ENCODE assay signal across 21 cellular contexts in the genomic region with DNA sequence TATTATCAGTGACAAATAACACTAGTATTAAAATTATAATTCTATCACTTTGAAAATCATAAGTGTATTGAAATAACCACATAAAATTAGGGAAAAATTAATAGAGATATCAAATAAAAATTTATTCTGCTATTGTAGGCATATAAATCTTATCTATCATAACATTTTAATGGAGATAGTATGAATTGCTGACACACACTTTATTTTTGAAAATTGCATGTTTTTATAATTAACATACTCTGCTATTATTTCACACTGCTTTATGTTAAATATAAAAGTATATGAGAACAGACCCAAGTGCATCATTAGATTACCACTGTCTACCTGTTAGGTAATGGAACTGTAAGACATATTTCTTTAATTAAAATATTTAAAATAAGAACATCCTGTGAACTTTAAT.
DNase-seq lines count a peak whose midpoint lies in the region; ATAC-seq, FAIRE-seq and TF ChIP-seq lines count a peak whose summit lies in the region.
"Had no signal": no experiment of that assay in that cellular context is flagged by ENCODE, and none has a peak within 500 bp of the region (broad histone marks: within the 10 kb centered on the region; RNA-seq: fewer than 3 reads in every experiment).

No MANE protein-coding gene starts in this region.

- H4K8ac ChIP-seq in IMR-90 (ENCODE audit: low read depth in 2 of 2, low read length in 2 of 2): no peak overlapping the region

- H4K91ac ChIP-seq in IMR-90 (ENCODE audit: insufficient read depth, low read depth, low read length): no peak overlapping the region

- no peak overlapping the region for H2BK20ac ChIP-seq in IMR-90 (ENCODE audit: low read depth, low read length)

- no peaks in the 10 kb centered on the region for H3F3A ChIP-seq in PC-3 (ENCODE audit: low read length, unreplicated experiment)

- no peaks in the 10 kb centered on the region for H3K9me3 ChIP-seq in HepG2 (ENCODE audit: low read length)
- H3K9me3 ChIP-seq in right lobe of liver: no peaks in the 10 kb centered on the region
- H3K9me3 ChIP-seq in IMR-90 (ENCODE audit: control insufficient read depth, insufficient read depth, low read length): no peaks in the 10 kb centered on the region
- H3K9me3 ChIP-seq in PC-3 (ENCODE audit: low read length): no peaks in the 10 kb centered on the region
- H3K9me3 ChIP-seq: BLaER1 treated with 17β-estradiol and CSF1 and Interleukin-3, amounts not matched to agents 10 nM and 100 nM; Caco-2 had no signal

- TF ChIP-seq RAD21 in HepG2 (CRISPR knock-in tag; IDR thresholded peaks at IDR 0.05) (no peak), IMR-90 (IDR thresholded peaks at IDR 0.05; ENCODE audit: low read length) (no peak)

- H2BK5ac ChIP-seq in IMR-90 (ENCODE audit: low read depth, low read length, poor library complexity, severe bottlenecking): no peak overlapping the region

- BruUV-seq in HepG2 (replicated peaks; lab: Mats Ljungman, UMichigan) (no TSS peak), IMR-90 (replicated peaks; lab: Mats Ljungman, UMichigan) (no TSS peak), PC-3 (replicated peaks; lab: Mats Ljungman, UMichigan) (no TSS peak)

- TF ChIP-seq CTCF in HepG2 (CRISPR knock-in tag; IDR thresholded peaks at IDR 0.05): no peak
- TF ChIP-seq CTCF in right lobe of liver (IDR thresholded peaks at IDR 0.05): no peak
- no peak for TF ChIP-seq CTCF in IMR-90 (conservative IDR thresholded peaks at IDR 0.05; ENCODE audit: low read depth, low read length)
- TF ChIP-seq CTCF in PC-3 (conservative IDR thresholded peaks at IDR 0.05; ENCODE audit: low read depth, low read length): no peak

- no peak overlapping the region for H3K18ac ChIP-seq in IMR-90 (ENCODE audit: low read depth, low read length)

- H2BK120ac ChIP-seq in IMR-90 (ENCODE audit: low read depth, low read length): no peak overlapping the region

- H2AFZ ChIP-seq in HepG2 (ENCODE audit: low read length) (no peak overlapping the region), IMR-90 (replicated peaks; ENCODE audit: low read length, poor library complexity) (no peak overlapping the region), PC-3 (ENCODE audit: low read length) (no peak overlapping the region)

- no peak overlapping the region for H2AK9ac ChIP-seq in IMR-90 (replicated peaks; ENCODE audit: low read depth, low read length, poor library complexity)

- H3K23ac ChIP-seq in IMR-90 (ENCODE audit: low read depth, low read length): no peak overlapping the region

- H3K4me3 ChIP-seq in HepG2 (replicated peaks in 1 of 3; ENCODE audit: insufficient read depth in 1 of 3, low read depth in 2 of 3, low read length in 3 of 3) (no peak overlapping the region), right lobe of liver (no peak overlapping the region), IMR-90 (ENCODE audit: insufficient read depth, low read depth, low read length) (no peak overlapping the region), PC-3 (ENCODE audit: low read length) (no peak overlapping the region)
- H3K4me3 ChIP-seq: BLaER1 treated with 17β-estradiol and CSF1 and Interleukin-3, amounts not matched to agents 10 nM and 100 nM had no signal

- H4K20me1 ChIP-seq in HepG2 (ENCODE audit: insufficient read depth, low read length) (no peaks in the 10 kb centered on the region), IMR-90 (ENCODE audit: insufficient read depth, low read length) (no peaks in the 10 kb centered on the region), PC-3 (ENCODE audit: low read length) (no peaks in the 10 kb centered on the region)
- H4K20me1 ChIP-seq: BLaER1 treated with 17β-estradiol and CSF1 and Interleukin-3, amounts not matched to agents 10 nM and 100 nM had no signal

- H3K4ac ChIP-seq in IMR-90 (ENCODE audit: low read depth, low read length): no peak overlapping the region

- H3K4me1 ChIP-seq in HepG2 (ENCODE audit: insufficient read depth, low read length) (no peaks in the 10 kb centered on the region), right lobe of liver (no peaks in the 10 kb centered on the region), IMR-90 (ENCODE audit: control insufficient read depth, insufficient read depth, low read length) (no peaks in the 10 kb centered on the region), PC-3 (ENCODE audit: insufficient read depth, low read length) (no peaks in the 10 kb centered on the region)
- H3K4me1 ChIP-seq: BLaER1 treated with 17β-estradiol and CSF1 and Interleukin-3, amounts not matched to agents 10 nM and 100 nM; Caco-2 had no signal

- H3K9ac ChIP-seq in HepG2 (ENCODE audit: insufficient read depth, low read depth, low read length) (no peak overlapping the region), IMR-90 (ENCODE audit: low read depth, low read length) (no peak overlapping the region), PC-3 (ENCODE audit: low read length) (no peak overlapping the region)
- H3K9ac ChIP-seq: BLaER1 treated with 17β-estradiol and CSF1 and Interleukin-3, amounts not matched to agents 10 nM and 100 nM had no signal

- ATAC-seq in HepG2 (no peak), right lobe of liver (no peak), IMR-90 (ENCODE audit: low read depth) (no peak), PC-3 (no peak)
- ATAC-seq: CD8-positive, alpha-beta T cell had no signal

- no peak for DNase-seq in HepG2 (ENCODE audit: low spot score)
- no peak for DNase-seq in right lobe of liver
- DNase-seq in IMR-90: no peak
- no peak for DNase-seq in NCI-H226
- no peak for DNase-seq in NCI-H1417 (lab: John Stamatoyannopoulos, UW)
- no peak for DNase-seq in PC-3
- DNase-seq: AML-193; Caco-2; Calu3; CD4-positive, alpha-beta T cell; CD8-positive, alpha-beta T cell; DMS79 treated with DMSO at 0.1 percent for 48 hours; GF-D8 had no signal

- H3K79me1 ChIP-seq in IMR-90 (ENCODE audit: low read depth in 1 of 2, low read length in 2 of 2): no peaks in the 10 kb centered on the region

- TF ChIP-seq POLR2A in HepG2 (IDR thresholded peaks at IDR 0.05; ENCODE audit: insufficient read depth in 1 of 2, low read depth in 2 of 2, low read length in 2 of 2) (no peak), right lobe of liver (IDR thresholded peaks at IDR 0.05) (no peak), IMR-90 (IDR thresholded peaks at IDR 0.05; ENCODE audit: low read depth, low read length) (no peak)

- H3K79me2 ChIP-seq in HepG2 (ENCODE audit: insufficient read depth, low read length) (no peaks in the 10 kb centered on the region), PC-3 (ENCODE audit: low read length) (no peaks in the 10 kb centered on the region)

- no peak overlapping the region for H2AK5ac ChIP-seq in IMR-90 (ENCODE audit: low read depth, low read length)

- H3K9me1 ChIP-seq in IMR-90 (ENCODE audit: insufficient read depth, low read length): no peaks in the 10 kb centered on the region

- H2BK15ac ChIP-seq in IMR-90 (ENCODE audit: low read depth, low read length): no peak overlapping the region

- TF ChIP-seq EP300 in HepG2 (IDR thresholded peaks at IDR 0.05; ENCODE audit: low read depth in 2 of 2, low read length in 2 of 2): no peak
- no peak for TF ChIP-seq EP300 in HepG2 (CRISPR knock-in tag; IDR thresholded peaks at IDR 0.05; ENCODE audit: borderline replicate concordance)

- H3K56ac ChIP-seq in IMR-90 (ENCODE audit: extremely low read depth, insufficient read depth, low read length): no peak overlapping the region

- H3K27me3 ChIP-seq in HepG2 (ENCODE audit: control insufficient read depth in 1 of 2, insufficient read depth in 2 of 2, low read length in 2 of 2) (no peaks in the 10 kb centered on the region), right lobe of liver (no peaks in the 10 kb centered on the region), IMR-90 (ENCODE audit: control insufficient read depth, insufficient read depth, low read length) (no peaks in the 10 kb centered on the region), PC-3 (ENCODE audit: low read length) (no peaks in the 10 kb centered on the region)
- H3K27me3 ChIP-seq: BLaER1 treated with 17β-estradiol and CSF1 and Interleukin-3, amounts not matched to agents 10 nM and 100 nM had no signal

- H3K9me2 ChIP-seq in PC-3 (replicated peaks; ENCODE audit: low read length): no peaks in the 10 kb centered on the region

- H4K5ac ChIP-seq in IMR-90 (ENCODE audit: low read depth, low read length): no peak overlapping the region

- POLR2A ChIA-PET in HepG2 (lab: Yijun Ruan, JAX) (no interaction called here), IMR-90 (lab: Charles Lee; ENCODE audit: unreplicated experiment) (no interaction called here), PC-3 (lab: Charles Lee; ENCODE audit: unreplicated experiment) (no interaction called here)

- dilution Hi-C loops in IMR-90 (cut with HindIII; ENCODE audit: low sequenced_read_pairs, unreplicated experiment): no loop called here

- intact Hi-C loops in HepG2 (cut with micrococcal nuclease; ENCODE audit: unreplicated experiment) (no loop called here), right lobe of liver (cut with DNase I) (no loop called here), IMR-90 (cut with micrococcal nuclease) (no loop called here), PC-3 (cut with micrococcal nuclease) (no loop called here)

- H3K36me3 ChIP-seq in HepG2 (replicated peaks in 1 of 2; ENCODE audit: control insufficient read depth in 1 of 2, insufficient read depth in 2 of 2, low read length in 2 of 2): no peaks in the 10 kb centered on the region
- no peaks in the 10 kb centered on the region for H3K36me3 ChIP-seq in right lobe of liver
- no peaks in the 10 kb centered on the region for H3K36me3 ChIP-seq in IMR-90 (ENCODE audit: control insufficient read depth, insufficient read depth, low read length)
- H3K36me3 ChIP-seq in PC-3 (ENCODE audit: low read depth, low read length): no peaks in the 10 kb centered on the region
- H3K36me3 ChIP-seq: BLaER1 treated with 17β-estradiol and CSF1 and Interleukin-3, amounts not matched to agents 10 nM and 100 nM had no signal

- H3K4me2 ChIP-seq in HepG2 (ENCODE audit: low read depth, low read length) (no peak overlapping the region), IMR-90 (ENCODE audit: low read depth, low read length) (no peak overlapping the region), PC-3 (ENCODE audit: low read length) (no peak overlapping the region)
- H3K4me2 ChIP-seq: BLaER1 treated with 17β-estradiol and CSF1 and Interleukin-3, amounts not matched to agents 10 nM and 100 nM had no signal

- in situ Hi-C loops in HepG2 (cut with HindIII; ENCODE audit: extremely low pct_ligation_motif_present, low pct_unique_long_range_greater_than_20kb) (no loop called here), IMR-90 (cut with MboI; ENCODE audit: low sequenced_read_pairs) (no loop called here)

- no peak overlapping the region for H3K27ac ChIP-seq in HepG2 (ENCODE audit: extremely low read length, insufficient read depth, low read length)
- H3K27ac ChIP-seq in right lobe of liver: no peak overlapping the region
- H3K27ac ChIP-seq in IMR-90 (ENCODE audit: insufficient read depth, low read length): no peak overlapping the region
- H3K27ac ChIP-seq in PC-3 (ENCODE audit: low read length): no peak overlapping the region
- H3K27ac ChIP-seq: 22Rv1; BLaER1 treated with 17β-estradiol and CSF1 and Interleukin-3, amounts not matched to agents 10 nM and 100 nM; C4-2B had no signal

- no peak overlapping the region for H3K14ac ChIP-seq in IMR-90 (replicated peaks; ENCODE audit: low read depth, low read length)

- CTCF ChIA-PET in HepG2 (lab: Yijun Ruan, JAX; ENCODE audit: low intra/inter-chr PET ratio, low total read pairs) (no interaction called here), IMR-90 (lab: Yijun Ruan, JAX) (no interaction called here), PC-3 (lab: Charles Lee) (no interaction called here)

- no peak for FAIRE-seq in HepG2 (lab: Jason Lieb, UNC)
- FAIRE-seq in colon (lab: Jason Lieb, UNC): peak; percentile 14
- FAIRE-seq: D721Med, G401.6, GM12891, GM19239 had no signal
